In genomic region chr1:160046494-160047115, GRCh38 we compare ENCODE assay signal across 1 cellular context.
TF ChIP-seq lines count a peak whose summit lies in the region.

No MANE protein-coding gene starts in this region.

TF ChIP-seq in K562, 482 proteins besides CTCF, POLR2A, EP300 and RAD21 (continued from another document and continues in another):
- peak; percentile 9; the same call in 1 of the 2 replicates for TF ChIP-seq IRF9 (tag; IDR thresholded peaks at IDR 0.05)
- TF ChIP-seq KDM1A (IDR thresholded peaks at IDR 0.05) = peak; percentile 96 to 98
- TF ChIP-seq ZNF639 (CRISPR knock-in tag; conservative IDR thresholded peaks at IDR 0.05 in 1 of 2, IDR thresholded peaks at IDR 0.05 in 1 of 2) = peak in 1 of 2 experiments; percentile 92; a peak in 2 of 4 replicates
- no peak for TF ChIP-seq PCBP2 (IDR thresholded peaks at IDR 0.05; ENCODE audit: low read depth, low read length, poor library complexity, severe bottlenecking)
- TF ChIP-seq HDAC8 (tag; IDR thresholded peaks at IDR 0.05) = no peak
- no peak for TF ChIP-seq GABPB2 (CRISPR knock-in tag; conservative IDR thresholded peaks at IDR 0.05)
- TF ChIP-seq ZNF324 (CRISPR knock-in tag; IDR thresholded peaks at IDR 0.05) = no peak
- TF ChIP-seq SREBF1 (IDR thresholded peaks at IDR 0.05; ENCODE audit: borderline replicate concordance, low read depth, low read length) = no peak
- TF ChIP-seq NCOA6 (IDR thresholded peaks at IDR 0.05) = no peak
- TF ChIP-seq HNRNPK (IDR thresholded peaks at IDR 0.05; ENCODE audit: low read depth, low read length, poor library complexity, severe bottlenecking) = no peak
- no peak for TF ChIP-seq ASH1L (IDR thresholded peaks at IDR 0.05; ENCODE audit: borderline replicate concordance, low read depth, partially characterized antibody)
- no peak for TF ChIP-seq ZNF174 (CRISPR knock-in tag; IDR thresholded peaks at IDR 0.05)
- TF ChIP-seq ZNF146 (CRISPR knock-in tag; IDR thresholded peaks at IDR 0.05; ENCODE audit: unreplicated experiment) = no peak
- TF ChIP-seq ZNF655 (CRISPR knock-in tag; IDR thresholded peaks at IDR 0.05) = no peak
- TF ChIP-seq ZNF695 (CRISPR knock-in tag; IDR thresholded peaks at IDR 0.05) = no peak
- no peak for TF ChIP-seq MTF1 (CRISPR knock-in tag; IDR thresholded peaks at IDR 0.05; ENCODE audit: borderline replicate concordance)
- TF ChIP-seq STAT5B (CRISPR knock-in tag; IDR thresholded peaks at IDR 0.05) = no peak
- TF ChIP-seq RHOXF2B (CRISPR knock-in tag; conservative IDR thresholded peaks at IDR 0.05) = no peak
- no peak for TF ChIP-seq SNRNP70 (optimal IDR thresholded peaks at IDR 0.05; ENCODE audit: low read depth, low read length)
- no peak for TF ChIP-seq ELK1 (CRISPR knock-in tag; IDR thresholded peaks at IDR 0.05)
- no peak for TF ChIP-seq ZNF217 (CRISPR knock-in tag; IDR thresholded peaks at IDR 0.05)
- no peak for TF ChIP-seq PHTF2 (CRISPR knock-in tag; IDR thresholded peaks at IDR 0.05)
- TF ChIP-seq TCF3 (CRISPR knock-in tag; IDR thresholded peaks at IDR 0.05) = peak; percentile 100
- TF ChIP-seq HDAC2 (IDR thresholded peaks at IDR 0.05) = peak; percentile 92
- TF ChIP-seq CHD2 (IDR thresholded peaks at IDR 0.05; ENCODE audit: low read depth, low read length) = no peak
- peak; percentile 98 for TF ChIP-seq MTA2 (IDR thresholded peaks at IDR 0.05; ENCODE audit: low read depth)
- no peak for TF ChIP-seq SRSF1 (IDR thresholded peaks at IDR 0.05; ENCODE audit: low read depth, low read length)
- no peak for TF ChIP-seq NR2C1 (IDR thresholded peaks at IDR 0.05)
- TF ChIP-seq NR2C1 (tag; IDR thresholded peaks at IDR 0.05) = peak; percentile 50; the same call in 1 of the 2 replicates
- TF ChIP-seq KLF16 (IDR thresholded peaks at IDR 0.05) = peak; percentile 99
- TF ChIP-seq TAF15 (IDR thresholded peaks at IDR 0.05; ENCODE audit: low read depth, low read length) = no peak
- TF ChIP-seq MTA3 (IDR thresholded peaks at IDR 0.05; ENCODE audit: borderline replicate concordance) = peak; percentile 89
- TF ChIP-seq ZNF445 (CRISPR knock-in tag; IDR thresholded peaks at IDR 0.05; ENCODE audit: low read depth) = no peak
- TF ChIP-seq RCOR1 (IDR thresholded peaks at IDR 0.05; ENCODE audit: borderline replicate concordance in 1 of 2, low read depth in 2 of 2, low read length in 2 of 2) = peak; percentile 96 to 97
- no peak for TF ChIP-seq IFI16 (CRISPR knock-in tag; IDR thresholded peaks at IDR 0.05)
- TF ChIP-seq GTF3C2 (IDR thresholded peaks at IDR 0.05; ENCODE audit: borderline replicate concordance, extremely low read depth, insufficient read length) = no peak
- peak; percentile 80 for TF ChIP-seq MAX (CRISPR knock-in tag; IDR thresholded peaks at IDR 0.05)
- TF ChIP-seq CHD7 (IDR thresholded peaks at IDR 0.05; ENCODE audit: low read depth, low read length) = no peak
- TF ChIP-seq ZNF140 (CRISPR knock-in tag; IDR thresholded peaks at IDR 0.05) = no peak
- TF ChIP-seq KDM2B (CRISPR knock-in tag; IDR thresholded peaks at IDR 0.05) = no peak
- no peak for TF ChIP-seq KAT8 (IDR thresholded peaks at IDR 0.05; ENCODE audit: low read depth)
